In the genomic region with DNA sequence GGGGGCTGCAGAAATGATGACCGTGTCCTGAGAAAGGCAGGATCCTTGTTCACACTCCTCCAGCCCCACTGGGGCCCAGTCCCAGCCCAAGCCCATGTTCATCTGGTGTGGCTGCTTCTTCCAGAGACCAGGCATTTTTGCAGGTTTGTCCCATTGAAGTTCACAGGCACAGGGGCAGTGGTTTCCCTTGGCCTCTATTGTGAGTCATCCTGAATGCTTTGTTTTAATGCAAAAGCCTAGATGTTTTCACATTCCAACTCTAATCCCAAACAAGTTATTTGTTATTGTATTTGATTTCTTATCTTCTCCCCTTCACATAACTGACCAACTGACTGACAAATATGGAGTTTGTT, we compare ENCODE assay signal across 23 cellular contexts.
DNase-seq lines count a peak whose midpoint lies in the region; ATAC-seq and TF ChIP-seq lines count a peak whose summit lies in the region.
"Had no signal": no experiment of that assay in that cellular context is flagged by ENCODE, and none has a peak within 500 bp of the region (broad histone marks: within the 10 kb centered on the region; RNA-seq: fewer than 3 reads in every experiment).

No MANE protein-coding gene starts in this region.

- H3K4me1 ChIP-seq in GM23248 (ENCODE audit: insufficient read depth), result no peaks in the 10 kb centered on the region
- peaks cover 2% of the 10 kb centered on the region for H3K4me1 ChIP-seq in NT2/D1 (ENCODE audit: insufficient read depth, insufficient read length)
- peaks cover 42% of the 10 kb centered on the region for H3K4me1 ChIP-seq in neural progenitor cell
- H3K4me1 ChIP-seq: sigmoid colon, vagina had no signal

- peaks cover 2% of the 10 kb centered on the region for H3K36me3 Mint-ChIP-seq in neural progenitor cell

- H3K27ac Mint-ChIP-seq in neural progenitor cell, result peak overlapping the region; percentile 40
- H3K27ac Mint-ChIP-seq: activated naive CD8-positive, alpha-beta T cell treated with anti-CD3 and anti-CD28 coated beads for 36 hours; HFFc6; nephron progenitor cell; stimulated activated naive CD8-positive, alpha-beta T cell treated with anti-CD3 and anti-CD28 coated beads, Interleukin-15, Interleukin-2, amounts not matched to agents 100 ng/mL and 50 ng/mL, for 24 hours had no signal

- in situ Hi-C loops in GM23248 (cut with MboI), result no loop called here

- 58 to 61% methylated on average over 1 of the region's 1 CpG for WGBS in GM23248 (ENCODE audit: low coverage in 1 of 2, low lambda C conversion rate in 2 of 2, missing lambda C conversion rate in 2 of 2), 2 experiments

- peaks cover 11% of the 10 kb centered on the region for H3K9me3 Mint-ChIP-seq in neural progenitor cell
- H3K9me3 Mint-ChIP-seq: HFFc6 had no signal

- peak; percentile 41 for DNase-seq in GM23248
- peak; percentile 83 for DNase-seq in NT2/D1 (ENCODE audit: low read depth, low spot score)
- DNase-seq in epithelial cell of proximal tubule (ENCODE audit: low read depth), result peak; percentile 20
- DNase-seq in neural progenitor cell (ENCODE audit: low spot score), result no peak
- no peak for DNase-seq in stimulated activated CD8-positive, alpha-beta memory T cell treated with anti-CD3 and anti-CD28 coated beads, Interleukin-4, amount 100 ng/mL, for 48 hours
- no peak for DNase-seq in NCI-H446 treated with DMSO at 0.1 percent for 48 hours (lab: John Stamatoyannopoulos, UW)
- DNase-seq in DMS 273 (lab: John Stamatoyannopoulos, UW; ENCODE audit: unreplicated experiment), result no peak
- DNase-seq: activated naive CD8-positive, alpha-beta T cell treated with anti-CD3 and anti-CD28 coated beads for 36 hours; foreskin melanocyte; HFFc6; MV-4-11; NCI-H2171; NCI-H748 treated with DMSO at 0.1 percent for 48 hours; nephron progenitor cell; posterior cingulate gyrus; sigmoid colon; stimulated activated CD4-positive, alpha-beta T cell treated with anti-CD3 and anti-CD28 coated beads, Interleukin-15, amount 100 ng/mL, for 24 hours had no signal

- H3K4me1 Mint-ChIP-seq in neural progenitor cell, result peaks cover 46% of the 10 kb centered on the region

- H3K27me3 Mint-ChIP-seq in neural progenitor cell (ENCODE audit: insufficient read depth, low read depth), result peaks cover 6% of the 10 kb centered on the region
- H3K27me3 Mint-ChIP-seq: activated naive CD8-positive, alpha-beta T cell treated with anti-CD3 and anti-CD28 coated beads for 36 hours; activated T-helper 17 cell treated with anti-CD3 and anti-CD28 coated beads, Interleukin-2, amount 50 U/mL, for 72 hours had no signal

- H3K9me3 ChIP-seq in GM23248 (ENCODE audit: low read depth) (no peaks in the 10 kb centered on the region), NT2/D1 (ENCODE audit: insufficient read depth, low read length) (peaks cover 32% of the 10 kb centered on the region; the same call in 1 of the 2 replicates), neural progenitor cell (ENCODE audit: low read depth) (peaks cover under 1% of the 10 kb centered on the region)
- H3K9me3 ChIP-seq: sigmoid colon, vagina had no signal

- H4K20me1 ChIP-seq in GM23248 (ENCODE audit: insufficient read depth) (no peaks in the 10 kb centered on the region), neural progenitor cell (ENCODE audit: low read depth) (no peaks in the 10 kb centered on the region)

- no peaks in the 10 kb centered on the region for H3K36me3 ChIP-seq in GM23248 (ENCODE audit: low read depth)
- H3K36me3 ChIP-seq in NT2/D1 (ENCODE audit: insufficient read depth, insufficient read length, low read length), result no peaks in the 10 kb centered on the region
- H3K36me3 ChIP-seq in neural progenitor cell, result no peaks in the 10 kb centered on the region
- H3K36me3 ChIP-seq: sigmoid colon, vagina had no signal

- H3K9me2 ChIP-seq in GM23248 (ENCODE audit: insufficient read depth), result no peaks in the 10 kb centered on the region

- H2AFZ ChIP-seq in GM23248 (no peak overlapping the region), neural progenitor cell (replicated peaks) (no peak overlapping the region)

- H3K4me3 ChIP-seq in GM23248 (no peak overlapping the region), NT2/D1 (ENCODE audit: insufficient read length, low read depth) (no peak overlapping the region), epithelial cell of proximal tubule (ENCODE audit: low read depth, low read length) (no peak overlapping the region), neural progenitor cell (no peak overlapping the region)
- H3K4me3 ChIP-seq: sigmoid colon, vagina had no signal

- H3F3A ChIP-seq in GM23248 (ENCODE audit: insufficient read depth), result no peaks in the 10 kb centered on the region
- H3F3A ChIP-seq in neural progenitor cell (ENCODE audit: low read depth), result peaks cover 9% of the 10 kb centered on the region

- H3K27me3 ChIP-seq in GM23248 (replicated peaks; ENCODE audit: insufficient read depth) (no peaks in the 10 kb centered on the region), NT2/D1 (ENCODE audit: insufficient read depth, insufficient read length) (no peaks in the 10 kb centered on the region), neural progenitor cell (peaks cover 12% of the 10 kb centered on the region)
- H3K27me3 ChIP-seq: sigmoid colon, vagina had no signal

- H3K4me2 ChIP-seq in GM23248 (ENCODE audit: unreplicated experiment), result no peak overlapping the region
- no peak overlapping the region for H3K4me2 ChIP-seq in neural progenitor cell

- no peak for ATAC-seq in GM19351 (IDR thresholded peaks at IDR 0.05; ENCODE audit: unreplicated experiment)
- ATAC-seq: activated T-helper 17 cell treated with anti-CD3 and anti-CD28 coated beads, Interleukin-2, amount 50 U/mL, for 72 hours had no signal

- H3K9ac ChIP-seq in GM23248, result no peak overlapping the region
- H3K9ac ChIP-seq in NT2/D1 (ENCODE audit: insufficient read length, low read depth), result peak overlapping the region; percentile 52
- no peak overlapping the region for H3K9ac ChIP-seq in neural progenitor cell

- H3K79me2 ChIP-seq in GM23248 (ENCODE audit: insufficient read depth) (no peaks in the 10 kb centered on the region), neural progenitor cell (ENCODE audit: low read depth) (no peaks in the 10 kb centered on the region)

- no peak overlapping the region for H3K27ac ChIP-seq in GM23248
- no peak overlapping the region for H3K27ac ChIP-seq in neural progenitor cell
- H3K27ac ChIP-seq: C4-2B, epithelial cell of prostate, sigmoid colon, vagina had no signal

- peak overlapping the region; percentile 25 for H3K4me3 Mint-ChIP-seq in neural progenitor cell
- H3K4me3 Mint-ChIP-seq: activated naive CD8-positive, alpha-beta T cell treated with anti-CD3 and anti-CD28 coated beads for 36 hours; activated T-helper 17 cell treated with anti-CD3 and anti-CD28 coated beads, Interleukin-2, amount 50 U/mL, for 72 hours; HFFc6; nephron progenitor cell; stimulated activated naive CD8-positive, alpha-beta T cell treated with anti-CD3 and anti-CD28 coated beads, Interleukin-15, Interleukin-2, amounts not matched to agents 100 ng/mL and 50 ng/mL, for 24 hours had no signal

- TF ChIP-seq CTCF in epithelial cell of proximal tubule (conservative IDR thresholded peaks at IDR 0.05; ENCODE audit: low read depth, low read length) (no peak), neural progenitor cell (IDR thresholded peaks at IDR 0.05) (no peak)

Comparison
In these comparisons a context has a peak if more than half of its experiments do, and no peak if none do; other contexts are left out.
1. DNase-seq: peak in GM23248 (single experiment), NT2/D1 (single experiment) and epithelial cell of proximal tubule (single experiment); none in neural progenitor cell (single experiment), stimulated activated CD8-positive, alpha-beta memory T cell treated with anti-CD3 and anti-CD28 coated beads, Interleukin-4, amount 100 ng/mL, for 48 hours (single experiment), NCI-H446 treated with DMSO at 0.1 percent for 48 hours (single experiment) and DMS 273 (single experiment).